1 cellular context compared by ENCODE assay signal in genomic region chr4:105191621-105192210, GRCh38.
A peak's percentile ranks its signal among the peaks of the same experiment; 100 is the strongest.
TF ChIP-seq lines count a peak whose summit lies in the region.

No MANE protein-coding gene starts in this region.

TF ChIP-seq in GM12878, 131 proteins besides CTCF, POLR2A, EP300 and RAD21 (continued from another document and continues in another):
- TF ChIP-seq MTA2 (IDR thresholded peaks at IDR 0.05; ENCODE audit: low read depth) (peak; percentile 79), SKIL (IDR thresholded peaks at IDR 0.05; ENCODE audit: low read depth, poor library complexity, severe bottlenecking) (peak; percentile 74), HDAC6 (IDR thresholded peaks at IDR 0.05; ENCODE audit: unreplicated experiment) (no peak), ZNF274 (IDR thresholded peaks at IDR 0.05; ENCODE audit: insufficient read depth, insufficient read length) (no peak), YY1 (IDR thresholded peaks at IDR 0.05; ENCODE audit: low read depth, low read length) (no peak), ZBTB11 (CRISPR knock-in tag; IDR thresholded peaks at IDR 0.05) (no peak), MEF2A (IDR thresholded peaks at IDR 0.05; ENCODE audit: insufficient read depth, low read depth, low read length) (peak; percentile 90), ATF7 (IDR thresholded peaks at IDR 0.05; ENCODE audit: low read depth) (peak; percentile 95), ZBED1 (IDR thresholded peaks at IDR 0.05; ENCODE audit: borderline replicate concordance) (peak; percentile 92; the same call in 1 of the 2 replicates), RB1 (IDR thresholded peaks at IDR 0.05; ENCODE audit: borderline replicate concordance) (no peak), NR2C1 (IDR thresholded peaks at IDR 0.05) (no peak), ZNF24 (IDR thresholded peaks at IDR 0.05) (no peak), IKZF1 (conservative IDR thresholded peaks at IDR 0.05) (peak; percentile 86), NFIC (IDR thresholded peaks at IDR 0.05; ENCODE audit: low read depth, low read length) (peak; percentile 98), RFX5 (IDR thresholded peaks at IDR 0.05; ENCODE audit: low read depth, low read length) (no peak), ELK1 (IDR thresholded peaks at IDR 0.05; ENCODE audit: low read depth, low read length) (no peak), NFXL1 (IDR thresholded peaks at IDR 0.05; ENCODE audit: borderline replicate concordance) (no peak), E2F8 (IDR thresholded peaks at IDR 0.05; ENCODE audit: low read depth, partially characterized antibody) (peak; percentile 18), DPF2 (IDR thresholded peaks at IDR 0.05) (peak; percentile 41; the same call in 1 of the 2 replicates), BHLHE40 (IDR thresholded peaks at IDR 0.05; ENCODE audit: borderline replicate concordance in 1 of 2, low read depth in 2 of 2, low read length in 1 of 2) (peak in 1 of 2 experiments; percentile 19; a peak in 1 of 4 replicates), MYB (IDR thresholded peaks at IDR 0.05; ENCODE audit: borderline replicate concordance, low read depth, low read length) (no peak), CEBPB (IDR thresholded peaks at IDR 0.05; ENCODE audit: borderline replicate concordance in 1 of 2, low read depth in 2 of 2, low read length in 2 of 2) (no peak; a peak in 1 of 4 replicates), MLLT1 (IDR thresholded peaks at IDR 0.05) (no peak), E4F1 (IDR thresholded peaks at IDR 0.05; ENCODE audit: borderline replicate concordance, partially characterized antibody) (no peak), SREBF2 (IDR thresholded peaks at IDR 0.05; ENCODE audit: low read length) (no peak), MAX (IDR thresholded peaks at IDR 0.05; ENCODE audit: low read depth, low read length) (no peak), POLR2AphosphoS2 (IDR thresholded peaks at IDR 0.05; ENCODE audit: low read depth, low read length) (no peak), SMC3 (IDR thresholded peaks at IDR 0.05; ENCODE audit: borderline replicate concordance, low read length) (no peak), CBX3 (IDR thresholded peaks at IDR 0.05; ENCODE audit: borderline replicate concordance, low read depth) (no peak), SMAD5 (IDR thresholded peaks at IDR 0.05; ENCODE audit: low read depth) (no peak), TARDBP (IDR thresholded peaks at IDR 0.05; ENCODE audit: borderline replicate concordance) (no peak), TCF3 (IDR thresholded peaks at IDR 0.05; ENCODE audit: borderline replicate concordance, insufficient read depth, low read depth, low read length) (no peak), IRF3 (IDR thresholded peaks at IDR 0.05) (no peak), WRNIP1 (IDR thresholded peaks at IDR 0.05; ENCODE audit: borderline replicate concordance, low read depth, low read length) (0 out of 2 replicates have a peak, but pooled peaks have one; percentile 51), ATF2 (IDR thresholded peaks at IDR 0.05; ENCODE audit: low read length) (peak; percentile 98), NR2C2 (IDR thresholded peaks at IDR 0.05; ENCODE audit: borderline replicate concordance, control insufficient read depth, insufficient read length, low read depth) (no peak), POU2F2 (IDR thresholded peaks at IDR 0.05; ENCODE audit: borderline replicate concordance, low read depth, low read length) (no peak; the same call in 2 of the 3 replicates), RBBP5 (conservative IDR thresholded peaks at IDR 0.05) (no peak), KDM1A (IDR thresholded peaks at IDR 0.05; ENCODE audit: borderline replicate concordance) (no peak), RAD51 (IDR thresholded peaks at IDR 0.05) (peak; percentile 25; the same call in 1 of the 2 replicates), BCLAF1 (IDR thresholded peaks at IDR 0.05) (no peak)
